ENCODE assay signal across 8 cellular contexts in genomic region chr2:174597347-174598047, GRCh38. TPM values are rescaled to one million over a fixed set of nuclear protein-coding genes. Genes with fewer than 3 reads are reported as not detected.
DNase-seq lines count a peak whose midpoint lies in the region; ATAC-seq and TF ChIP-seq lines count a peak whose summit lies in the region.

A gene with protein sequence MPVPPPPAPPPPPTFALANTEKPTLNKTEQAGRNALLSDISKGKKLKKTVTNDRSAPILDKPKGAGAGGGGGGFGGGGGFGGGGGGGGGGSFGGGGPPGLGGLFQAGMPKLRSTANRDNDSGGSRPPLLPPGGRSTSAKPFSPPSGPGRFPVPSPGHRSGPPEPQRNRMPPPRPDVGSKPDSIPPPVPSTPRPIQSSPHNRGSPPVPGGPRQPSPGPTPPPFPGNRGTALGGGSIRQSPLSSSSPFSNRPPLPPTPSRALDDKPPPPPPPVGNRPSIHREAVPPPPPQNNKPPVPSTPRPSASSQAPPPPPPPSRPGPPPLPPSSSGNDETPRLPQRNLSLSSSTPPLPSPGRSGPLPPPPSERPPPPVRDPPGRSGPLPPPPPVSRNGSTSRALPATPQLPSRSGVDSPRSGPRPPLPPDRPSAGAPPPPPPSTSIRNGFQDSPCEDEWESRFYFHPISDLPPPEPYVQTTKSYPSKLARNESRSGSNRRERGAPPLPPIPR (minus strand): TSS chr2:174597804. CDS start chr2:174585573, 12,231 bp downstream.

- H3K4me3 ChIP-seq in astrocyte of the cerebellum (ENCODE audit: low read depth, low read length) = no peak within 1 kb of the TSS
- peak within 1 kb of the TSS; percentile 12 for H3K4me3 ChIP-seq in tibial artery

- intact Hi-C loops in left colon (cut with DNase I, micrococcal nuclease) (no loop called here), tibial artery (cut with DNase I; ENCODE audit: low total_unique reads) (no loop called here), head of caudate nucleus (cut with DNase I) (loop anchor here (10.0 kb wide), 1 partner anchor 113 kb away; the partner anchor contains the start of gene GPR155)

- H3K27ac ChIP-seq in tibial artery = peak within 1 kb of the TSS; percentile 49 to 58

- H3K9me3 ChIP-seq in tibial artery = no peaks in the 10 kb centered on the region

- ATAC-seq in GM18868 (IDR thresholded peaks at IDR 0.05; ENCODE audit: unreplicated experiment) (peak; percentile 43), HG02870 (IDR thresholded peaks at IDR 0.05; ENCODE audit: unreplicated experiment) (peak; percentile 42), left colon (peak; percentile 35)

- no peak for TF ChIP-seq CTCF in astrocyte of the cerebellum (IDR thresholded peaks at IDR 0.05; ENCODE audit: low read depth, low read length, missing control alignments)
- no peak for TF ChIP-seq CTCF in tibial artery (IDR thresholded peaks at IDR 0.05)

- H3K27me3 ChIP-seq in tibial artery = no peaks in the 10 kb centered on the region

- H3K36me3 ChIP-seq in tibial artery = no peaks in the 10 kb centered on the region

- H3K4me1 ChIP-seq in tibial artery = peaks cover 0 to 68% (median 27%) of the 10 kb centered on the region in 4 donors

- in situ Hi-C loops in astrocyte of the cerebellum (cut with HindIII; ENCODE audit: low sequenced_read_pairs) = loop anchor here (5.0 kb wide), 1 partner anchor 90 kb away; no protein-coding TSS in a partner anchor

- DNase-seq in RPMI7951 (ENCODE audit: low read depth) (peak; percentile 88), astrocyte of the cerebellum (ENCODE audit: low read depth) (peak; percentile 75), left colon (no peak), tibial artery (no peak), 8988T (no peak), head of caudate nucleus (no peak)

RNA-seq across cellular contexts. Expression of the gene that starts here (rescaled TPM):
- total RNA-seq in RPMI7951 (2014; rRNA removed; shearing (Covaris generic)) = 30.8 and 35.3 TPM in 2 replicates
- 10 to 100 TPM in 1 of 2 donors, 1 to 10 TPM in 1; 8.8 to 17.4 TPM for total RNA-seq in left colon

Comparison
In these comparisons a context has a peak if more than half of its experiments do, and no peak if none do; other contexts are left out.
1. DNase-seq: peak in RPMI7951 (single experiment) and astrocyte of the cerebellum (single experiment); none in left colon (0 of 2), tibial artery (0 of 2), 8988T (single experiment) and head of caudate nucleus (0 of 42).
2. Peak in every context shown above with its lines, with median percentiles within 50 percentile points of each other: ATAC-seq.